ENCODE assay signal across 8 cellular contexts in genomic region chr5:139636207-139636792, GRCh38.
A peak's percentile ranks its signal among the peaks of the same experiment; 100 is the strongest.
DNase-seq lines count a peak whose midpoint lies in the region; ATAC-seq and TF ChIP-seq lines count a peak whose summit lies in the region.

No MANE protein-coding gene starts in this region.

- no peak for TF ChIP-seq CTCF in epithelial cell of esophagus (IDR thresholded peaks at IDR 0.05; ENCODE audit: insufficient read depth, low read depth, low read length, missing control alignments)

- H3K4me3 ChIP-seq in epithelial cell of esophagus (ENCODE audit: low read length), result no peak overlapping the region
- no peak overlapping the region for H3K4me3 ChIP-seq in skin epidermis

- DNase-seq in COLO668 (lab: John Stamatoyannopoulos, UW; ENCODE audit: unreplicated experiment) (peak; percentile 46), epithelial cell of esophagus (ENCODE audit: low read depth) (peak; percentile 66), hepatic stellate cell (ENCODE audit: low spot score) (no peak), AML-193 (lab: John Stamatoyannopoulos, UW) (no peak)
- peak; percentile 66 for DNase-seq in activated CD4-positive, CD25-positive, alpha-beta regulatory T cell treated with anti-CD3 and anti-CD28 coated beads, Interleukin-2, amount 50 U/mL, for 72 hours

- ATAC-seq in GM19328 (IDR thresholded peaks at IDR 0.05; ENCODE audit: unreplicated experiment), result peak; percentile 64
- peak; percentile 67 for ATAC-seq in HG03280 (IDR thresholded peaks at IDR 0.05; ENCODE audit: unreplicated experiment)

- H3K27ac ChIP-seq in skin epidermis, result peak overlapping the region in 20 of 21 experiments; percentile 12 to 92 (median 82)

Comparison
In these comparisons a context has a peak if more than half of its experiments do, and no peak if none do; other contexts are left out.
1. DNase-seq: peak in COLO668 (single experiment), activated CD4-positive, CD25-positive, alpha-beta regulatory T cell treated with anti-CD3 and anti-CD28 coated beads, Interleukin-2, amount 50 U/mL, for 72 hours (single experiment) and epithelial cell of esophagus (single experiment); none in hepatic stellate cell (single experiment) and AML-193 (0 of 2).